ENCODE assay signal across 25 cellular contexts in genomic region chr17:13740692-13741091, GRCh38.
"Had no signal": no experiment of that assay in that cellular context is flagged by ENCODE, and none has a peak within 500 bp of the region (broad histone marks: within the 10 kb centered on the region; RNA-seq: fewer than 3 reads in every experiment).

No MANE protein-coding gene starts in this region.

- H3K9me3 ChIP-seq: colonic mucosa, lower lobe of right lung, psoas muscle, stomach, thyroid gland had no signal

- H3K4me1 ChIP-seq: colonic mucosa, lower lobe of right lung, psoas muscle, stomach, thyroid gland had no signal

- H3K36me3 ChIP-seq: colonic mucosa, lower lobe of right lung, stomach, thyroid gland had no signal

- H3K27ac ChIP-seq: colonic mucosa, epithelial cell of prostate, lower lobe of right lung, psoas muscle, stomach, thyroid gland had no signal

- H3K4me3 ChIP-seq: colonic mucosa, lower lobe of right lung, psoas muscle, stomach, thyroid gland had no signal

- DNase-seq: colonic mucosa; effector CD8-positive, alpha-beta T cell; endodermal cell; foreskin melanocyte; kidney glomerular epithelial cell; left colon; left ventricle myocardium superior; lower lobe of right lung; naive thymus-derived CD8-positive, alpha-beta T cell; nephron progenitor cell; nucleus accumbens; posterior cingulate gyrus; psoas muscle; right cardiac atrium; small intestine; stimulated activated CD4-positive, alpha-beta T cell treated with anti-CD3 and anti-CD28 coated beads, Interleukin-12 subunit alpha, Interleukin-12 subunit beta, amount 100 ng/mL, for 4 hours; stimulated activated CD4-positive, alpha-beta T cell treated with anti-CD3 and anti-CD28 coated beads, Interleukin-1b, Interleukin-23, amount 100 ng/mL, for 48 hours; stimulated activated CD4-positive, alpha-beta T cell treated with anti-CD3 and anti-CD28 coated beads, Interleukin-4, amount 100 ng/mL, for 1 hour; stimulated activated naive CD4-positive, alpha-beta T cell treated with Interleukin-2 at 50 U/mL for 16 hours; stomach; thyroid gland; trophoblast cell had no signal

- ATAC-seq: esophagus mucosa; left colon; left ventricle myocardium superior; lower lobe of right lung; naive thymus-derived CD8-positive, alpha-beta T cell; psoas muscle; right cardiac atrium; stimulated activated effector memory CD8-positive, alpha-beta T cell treated with anti-CD3 and anti-CD28 coated beads, Interleukin-12 subunit alpha, Interleukin-12 subunit beta, amount 100 ng/mL, for 72 hours had no signal

- H3K27me3 ChIP-seq: colonic mucosa, stomach, thyroid gland had no signal
